ENCODE assay signal across 14 cellular contexts in genomic region chr4:87949961-87950360, GRCh38. TPM values are rescaled to one million over a fixed set of nuclear protein-coding genes. Genes with fewer than 3 reads are reported as not detected.
DNase-seq lines count a peak whose midpoint lies in the region; ATAC-seq, FAIRE-seq and TF ChIP-seq lines count a peak whose summit lies in the region.
"Had no signal": no experiment of that assay in that cellular context is flagged by ENCODE, and none has a peak within 500 bp of the region (broad histone marks: within the 10 kb centered on the region; RNA-seq: fewer than 3 reads in every experiment).

No MANE protein-coding gene starts in this region.

- no peaks in the 10 kb centered on the region for H3K36me3 ChIP-seq in pancreas
- H3K36me3 ChIP-seq: lower lobe of right lung had no signal

- DNase-seq in DMS 273 (lab: John Stamatoyannopoulos, UW; ENCODE audit: unreplicated experiment) (peak; percentile 11), DMS 273 treated with DMSO at 0.1 percent for 48 hours (lab: John Stamatoyannopoulos, UW) (no peak), RCC 7860 (ENCODE audit: low spot score) (peak; percentile 58), pancreas (peak in 2 of 6 donors; percentile 39 to 54), medulla oblongata (ENCODE audit: extremely low spot score) (no peak)
- DNase-seq in effector CD8-positive, alpha-beta T cell (lab: John Stamatoyannopoulos, UW), result no peak
- DNase-seq: activated CD4-positive, alpha-beta T cell treated with anti-CD3 and anti-CD28 coated beads, Interleukin-2, amount 50 U/mL, for 4 hours; Kasumi-1; lower lobe of right lung; NCI-H446 had no signal

- no peak for TF ChIP-seq CTCF in pancreas (IDR thresholded peaks at IDR 0.05)

- 15 to 41% methylated on average over 1 of the region's 1 CpG for WGBS in pancreas, 2 donors

- H3K9me3 ChIP-seq in pancreas, result no peaks in the 10 kb centered on the region
- H3K9me3 ChIP-seq: lower lobe of right lung had no signal

- H3K27ac ChIP-seq in pancreas, result peak overlapping the region in 3 of 4 donors; percentile 13 to 62 (median 43)
- H3K27ac ChIP-seq: 22Rv1, lower lobe of right lung had no signal

- H3K4me3 ChIP-seq in pancreas, result no peak overlapping the region
- H3K4me3 ChIP-seq: lower lobe of right lung had no signal

- FAIRE-seq in RCC 7860 (lab: Jason Lieb, UNC) (peak; percentile 93), pancreas (lab: Jason Lieb, UNC) (peak; percentile 5)

- no peaks in the 10 kb centered on the region for H3K27me3 ChIP-seq in pancreas

- intact Hi-C loops in pancreas (cut with DNase I), result no loop called here

- H3K4me1 ChIP-seq in pancreas, result peaks cover 0 to 20% (median 0%) of the 10 kb centered on the region in 3 donors
- H3K4me1 ChIP-seq: lower lobe of right lung had no signal

- ATAC-seq in esophagus mucosa (peak; percentile 54), pancreas (peak; percentile 71 to 99 (median 92)), GM19452 (IDR thresholded peaks at IDR 0.05; ENCODE audit: unreplicated experiment) (no peak)
- ATAC-seq: activated naive CD4-positive, alpha-beta T cell treated with anti-CD3 and anti-CD28 coated beads, Interleukin-2, amount 50 U/mL, for 72 hours had no signal

RNA-seq across cellular contexts. Expression of gene SPP1, which starts 25.6 kb away (rescaled TPM):
- total RNA-seq in esophagus mucosa (1.4 TPM), pancreas (1,000 to 10,000 TPM in 1 of 6 donors, 100 to 1,000 TPM in 3, 10 to 100 TPM in 2; 55.4 to 1,351 (median 166) TPM)
- 100 to 1,000 TPM in 1 of 2 donors, 10 to 100 TPM in 1; 78.8 to 297 TPM for polyA plus RNA-seq in pancreas
- total RNA-seq: activated naive CD4-positive, alpha-beta T cell treated with anti-CD3 and anti-CD28 coated beads, Interleukin-2, amount 50 U/mL, for 72 hours had no signal

RNA-seq across cellular contexts. Expression of gene PKD2, which starts 57.5 kb away (rescaled TPM):
- total RNA-seq in esophagus mucosa (7.5 TPM), pancreas (10 to 100 TPM in 4 of 6 donors, 1 to 10 TPM in 2; 9.1 to 21.6 (median 11.5) TPM)
- polyA plus RNA-seq in pancreas, result 10 to 100 TPM in 1 of 2 donors, 1 to 10 TPM in 1; 7.6 to 17.0 TPM

Comparison
In these comparisons a context has a peak if more than half of its experiments do, and no peak if none do; other contexts are left out.
1. DNase-seq: peak in DMS 273 (single experiment) and RCC 7860 (single experiment); none in DMS 273 treated with DMSO at 0.1 percent for 48 hours (single experiment), effector CD8-positive, alpha-beta T cell (single experiment) and medulla oblongata (single experiment).
2. RNA of gene SPP1, which starts 25.6 kb away (total RNA-seq): 55.4 to 1,351 TPM in pancreas; 1.4 TPM in esophagus mucosa (single experiment); every median in the first group is over 10 times any median in the second.